22 cellular contexts compared by ENCODE assay signal in genomic region chr11:114137838-114138237, GRCh38.
A peak's percentile ranks its signal among the peaks of the same experiment; 100 is the strongest.
DNase-seq lines count a peak whose midpoint lies in the region; ATAC-seq and TF ChIP-seq lines count a peak whose summit lies in the region.
"Had no signal": no experiment of that assay in that cellular context is flagged by ENCODE, and none has a peak within 500 bp of the region (broad histone marks: within the 10 kb centered on the region; RNA-seq: fewer than 3 reads in every experiment).

No MANE protein-coding gene starts in this region.

- no peaks in the 10 kb centered on the region for H3K27me3 Mint-ChIP-seq in activated T-helper 17 cell treated with anti-CD3 and anti-CD28 coated beads, Interleukin-2, amount 50 U/mL, for 72 hours

- no peak overlapping the region for H2AFZ ChIP-seq in parathyroid adenoma
- H2AFZ ChIP-seq: PC-9 had no signal

- H3K9ac ChIP-seq in parathyroid adenoma = no peak overlapping the region

- no peaks in the 10 kb centered on the region for H3K9me3 Mint-ChIP-seq in activated T-helper 17 cell treated with anti-CD3 and anti-CD28 coated beads, Interleukin-2, amount 50 U/mL, for 72 hours
- H3K9me3 Mint-ChIP-seq: neural crest cell had no signal

- peaks cover 46% of the 10 kb centered on the region for H3K79me2 ChIP-seq in parathyroid adenoma

- H3K4me1 Mint-ChIP-seq in activated T-helper 17 cell treated with anti-CD3 and anti-CD28 coated beads, Interleukin-2, amount 50 U/mL, for 72 hours = peaks cover 11% of the 10 kb centered on the region

- 61 to 74% (median 66%) methylated on average over 6 of the region's 6 CpGs for WGBS in heart left ventricle, 4 donors

- H3K27me3 ChIP-seq in heart left ventricle (no peaks in the 10 kb centered on the region), parathyroid adenoma (ENCODE audit: control insufficient read depth, insufficient read depth, low read length) (no peaks in the 10 kb centered on the region), vagina (no peaks in the 10 kb centered on the region)

- no peak overlapping the region for H3K4me3 Mint-ChIP-seq in activated T-helper 17 cell treated with anti-CD3 and anti-CD28 coated beads, Interleukin-2, amount 50 U/mL, for 72 hours
- H3K4me3 Mint-ChIP-seq: neural crest cell had no signal

- H3K9me3 ChIP-seq in heart left ventricle (no peaks in the 10 kb centered on the region), parathyroid adenoma (ENCODE audit: control insufficient read depth, low read length) (no peaks in the 10 kb centered on the region), vagina (no peaks in the 10 kb centered on the region)

- no peak for TF ChIP-seq POLR2A in heart left ventricle (IDR thresholded peaks at IDR 0.05)
- no peak for TF ChIP-seq POLR2A in vagina (IDR thresholded peaks at IDR 0.05)

- peak overlapping the region; percentile 65 for H3K27ac Mint-ChIP-seq in activated T-helper 17 cell treated with anti-CD3 and anti-CD28 coated beads, Interleukin-2, amount 50 U/mL, for 72 hours

- peak in 1 of 5 donors; percentile 58 for DNase-seq in heart left ventricle
- no peak for DNase-seq in vagina (ENCODE audit: extremely low spot score in 2 of 2)
- DNase-seq in NOMO-1 treated with DMSO at 0.1 percent for 48 hours (lab: John Stamatoyannopoulos, UW; ENCODE audit: unreplicated experiment) = no peak
- no peak for DNase-seq in NCI-H2107 treated with DMSO at 0.1 percent for 48 hours (lab: John Stamatoyannopoulos, UW; ENCODE audit: unreplicated experiment)
- DNase-seq: activated CD4-positive, CD25-positive, alpha-beta regulatory T cell treated with anti-CD3 and anti-CD28 coated beads, Interleukin-2, amount 50 U/mL, for 72 hours; activated gamma-delta T cell treated with Interleukin-2 at 50 U/mL for 16 hours; amygdala; C1 segment of cervical spinal cord; cerebellar nuclear complex; DMS153; islet precursor cell; NCI-H1092 treated with DMSO at 0.1 percent for 48 hours; NCI-H2107; NCI-H69; PC-9; stimulated activated naive CD4-positive, alpha-beta T cell treated with Interleukin-2 at 50 U/mL for 16 hours; T-helper 9 cell had no signal

- H3K27ac ChIP-seq in heart left ventricle (peak overlapping the region in 10 of 12 donors; percentile 50 to 86 (median 70)), parathyroid adenoma (peak overlapping the region; percentile 47), vagina (peak overlapping the region; percentile 1)
- H3K27ac ChIP-seq: PC-9, SK-N-MC had no signal

- H3K36me3 ChIP-seq in heart left ventricle (peaks cover 0 to 7% (median 0%) of the 10 kb centered on the region in 9 donors), parathyroid adenoma (ENCODE audit: control insufficient read depth, insufficient read depth, low read length) (no peaks in the 10 kb centered on the region), vagina (no peaks in the 10 kb centered on the region)

- intact Hi-C loops in heart left ventricle (cut with DNase I) (loop anchor here in 1 of 10 donors (10.0 kb wide), 1 partner anchor 53 kb away; no protein-coding TSS in a partner anchor), vagina (cut with DNase I) (no loop called here)

- H3K4me1 ChIP-seq in heart left ventricle (peaks cover 59 to 100% (median 89%) of the 10 kb centered on the region in 12 donors), parathyroid adenoma (peaks cover 11% of the 10 kb centered on the region), vagina (peaks cover 100% of the 10 kb centered on the region)

- ATAC-seq in activated T-helper 17 cell treated with anti-CD3 and anti-CD28 coated beads, Interleukin-2, amount 50 U/mL, for 72 hours (replicated peaks) = no peak
- ATAC-seq in heart left ventricle (peak in 3 of 4 donors; percentile 11 to 40 (median 20)), HG02852 (IDR thresholded peaks at IDR 0.05; ENCODE audit: unreplicated experiment) (no peak)

- TF ChIP-seq CTCF in heart left ventricle (IDR thresholded peaks at IDR 0.05) (no peak), parathyroid adenoma (IDR thresholded peaks at IDR 0.05) (no peak), vagina (IDR thresholded peaks at IDR 0.05) (no peak)

- no peaks in the 10 kb centered on the region for H3K36me3 Mint-ChIP-seq in activated T-helper 17 cell treated with anti-CD3 and anti-CD28 coated beads, Interleukin-2, amount 50 U/mL, for 72 hours (ENCODE audit: low read depth)

- H3K4me2 ChIP-seq in parathyroid adenoma (ENCODE audit: low read length) = no peak overlapping the region
- H3K4me2 ChIP-seq: PC-9 had no signal

- H3K4me3 ChIP-seq in heart left ventricle = no peak overlapping the region
- no peak overlapping the region for H3K4me3 ChIP-seq in parathyroid adenoma (ENCODE audit: low read depth, low read length)
- no peak overlapping the region for H3K4me3 ChIP-seq in vagina
- H3K4me3 ChIP-seq: PC-9, SK-N-MC had no signal

Comparison
In these comparisons a context has a peak if more than half of its experiments do, and no peak if none do; other contexts are left out.
1. ATAC-seq: peak in heart left ventricle (3 of 4); none in activated T-helper 17 cell treated with anti-CD3 and anti-CD28 coated beads, Interleukin-2, amount 50 U/mL, for 72 hours (single experiment) and HG02852 (single experiment).
2. H3K27ac ChIP-seq: peak in every context shown above with its lines; median percentile 70 in heart left ventricle; 47 in parathyroid adenoma; 1 in vagina.